In genomic region chr7:8210845-8211724, GRCh38 we compare ENCODE assay signal across 32 cellular contexts. TPM values are rescaled to one million over a fixed set of nuclear protein-coding genes. Genes with fewer than 3 reads are reported as not detected.
DNase-seq lines count a peak whose midpoint lies in the region; ATAC-seq and TF ChIP-seq lines count a peak whose summit lies in the region.
"Had no signal": no experiment of that assay in that cellular context is flagged by ENCODE, and none has a peak within 500 bp of the region (broad histone marks: within the 10 kb centered on the region; RNA-seq: fewer than 3 reads in every experiment).

No MANE protein-coding gene starts in this region.

- 84 to 93% methylated on average over 10 of the region's 10 CpGs for WGBS in aorta, 2 donors

- intact Hi-C loops in aorta (cut with DNase I), result loop anchor here (10.0 kb wide), 2 partner anchors 616 to 1106 kb away; no protein-coding TSS in a partner anchor

- no peaks in the 10 kb centered on the region for H3K9me2 ChIP-seq in Loucy (replicated peaks; ENCODE audit: low read depth, low read length)

- peak; percentile 19; the same call in 1 of the 2 replicates for TF ChIP-seq CTCF in Loucy (conservative IDR thresholded peaks at IDR 0.05; ENCODE audit: low read length)
- TF ChIP-seq CTCF in right atrium auricular region (IDR thresholded peaks at IDR 0.05), result no peak
- TF ChIP-seq CTCF in omental fat pad (IDR thresholded peaks at IDR 0.05), result no peak

- DNase-seq in G401 (ENCODE audit: low spot score) (peak; percentile 24), right atrium auricular region (ENCODE audit: low spot score) (no peak), omental fat pad (ENCODE audit: low spot score) (no peak), NCI-H2196 (lab: John Stamatoyannopoulos, UW; ENCODE audit: unreplicated experiment) (no peak), aorta (no peak), SW 1271 (lab: John Stamatoyannopoulos, UW) (no peak)
- DNase-seq: activated CD4-positive, alpha-beta T cell treated with anti-CD3 and anti-CD28 coated beads for 48 hours; activated effector memory CD4-positive, alpha-beta T cell treated with anti-CD3 and anti-CD28 coated beads, Interleukin-2, amount 50 U/mL, for 16 hours; activated T-cell treated with anti-CD3 and anti-CD28 coated beads, Interleukin-2, amount 50 U/mL, for 1 hour; BE2C; CD8-positive, alpha-beta T cell; cerebellar nuclear complex; dermis blood vessel endothelial cell; foreskin fibroblast; KG1; MG63; NCI-H1436; NCI-H2081 treated with DMSO at 0.1 percent for 48 hours; NCI-H345; Peyer's patch; posterior cingulate gyrus; stimulated activated CD4-positive, alpha-beta T cell treated with anti-CD3 and anti-CD28 coated beads, Interleukin-12 subunit alpha, Interleukin-12 subunit beta, amount 100 ng/mL, for 4 hours; stimulated activated CD4-positive, alpha-beta T cell treated with anti-CD3 and anti-CD28 coated beads, Interleukin-2, amount 100 ng/mL, for 48 hours; stimulated activated naive CD8-positive, alpha-beta T cell treated with anti-CD3 and anti-CD28 coated beads, Interleukin-15, amount 100 ng/mL, for 72 hours; T-helper 9 cell; thyroid gland had no signal

- H3K4me2 ChIP-seq in Loucy (ENCODE audit: low read depth, low read length, poor library complexity, severe bottlenecking), result no peak overlapping the region
- H3K4me2 ChIP-seq: hepatocyte, neural progenitor cell had no signal

- H3K27me3 ChIP-seq in Loucy (ENCODE audit: insufficient read depth, low read length, poor library complexity, severe bottlenecking), result no peaks in the 10 kb centered on the region
- H3K27me3 ChIP-seq in right atrium auricular region, result no peaks in the 10 kb centered on the region
- no peaks in the 10 kb centered on the region for H3K27me3 ChIP-seq in aorta (ENCODE audit: control insufficient read depth in 1 of 2, insufficient read depth in 2 of 2, low read length in 1 of 2)
- H3K27me3 ChIP-seq: BE2C, hepatocyte, MG63, neural progenitor cell, Peyer's patch, thyroid gland, vagina had no signal

- no peaks in the 10 kb centered on the region for H3K36me3 ChIP-seq in Loucy (ENCODE audit: insufficient read depth, low read length)
- H3K36me3 ChIP-seq in right atrium auricular region, result peaks cover 2% of the 10 kb centered on the region
- H3K36me3 ChIP-seq in aorta (ENCODE audit: control insufficient read depth in 1 of 2, insufficient read depth in 2 of 2, low read length in 1 of 2), result no peaks in the 10 kb centered on the region
- H3K36me3 ChIP-seq: MG63, neural progenitor cell, Peyer's patch, thyroid gland, vagina had no signal

- H3K27ac ChIP-seq in right atrium auricular region (peak overlapping the region; percentile 4 to 52), aorta (ENCODE audit: low read depth in 1 of 2, low read length in 2 of 2) (no peak overlapping the region)
- H3K27ac ChIP-seq: hepatocyte, neural progenitor cell, Peyer's patch, thyroid gland, vagina had no signal

- in situ Hi-C loops in G401 (cut with HindIII; ENCODE audit: low sequenced_read_pairs), result no loop called here

- H3K79me2 ChIP-seq in Loucy (ENCODE audit: insufficient read depth, low read length), result no peaks in the 10 kb centered on the region
- H3K79me2 ChIP-seq: hepatocyte had no signal

- H3K4me3 ChIP-seq in Loucy (ENCODE audit: low read length, poor library complexity, severe bottlenecking) (no peak overlapping the region), right atrium auricular region (no peak overlapping the region), aorta (ENCODE audit: low read length in 2 of 2) (no peak overlapping the region)
- H3K4me3 ChIP-seq: hepatocyte, MG63, neural progenitor cell, Peyer's patch, thyroid gland, vagina had no signal

- no peak overlapping the region for H2AFZ ChIP-seq in Loucy (ENCODE audit: low read length)
- H2AFZ ChIP-seq: hepatocyte, neural progenitor cell had no signal

- no peaks in the 10 kb centered on the region for H4K20me1 ChIP-seq in Loucy (ENCODE audit: insufficient read depth, low read length, poor library complexity, severe bottlenecking)

- H3K9me3 ChIP-seq in Loucy (ENCODE audit: insufficient read depth, low read depth, low read length), result no peaks in the 10 kb centered on the region
- H3K9me3 ChIP-seq in right atrium auricular region, result no peaks in the 10 kb centered on the region
- H3K9me3 ChIP-seq in aorta (ENCODE audit: control insufficient read depth, low read length), result no peaks in the 10 kb centered on the region
- H3K9me3 ChIP-seq: BE2C, MG63, Peyer's patch, thyroid gland, vagina had no signal

- no peaks in the 10 kb centered on the region for H3F3A ChIP-seq in Loucy (ENCODE audit: low read depth)

- no peak overlapping the region for H3K9ac ChIP-seq in Loucy (ENCODE audit: low read depth, low read length, poor library complexity, severe bottlenecking)
- H3K9ac ChIP-seq: neural progenitor cell had no signal

- H3K4me1 ChIP-seq in Loucy (ENCODE audit: insufficient read depth, low read length, poor library complexity, severe bottlenecking) (peaks cover 23% of the 10 kb centered on the region), right atrium auricular region (peaks cover 0 to 19% of the 10 kb centered on the region in 2 donors), aorta (ENCODE audit: control insufficient read depth in 1 of 2, insufficient read depth in 2 of 2, low read length in 2 of 2) (no peaks in the 10 kb centered on the region)
- H3K4me1 ChIP-seq: Peyer's patch had no signal

- peak; percentile 17 for ATAC-seq in omental fat pad (ENCODE audit: low FRiP score)
- ATAC-seq in aorta (ENCODE audit: low FRiP score), result no peak
- ATAC-seq: CD8-positive, alpha-beta T cell; esophagus mucosa; sciatic nerve; stimulated activated naive CD8-positive, alpha-beta T cell treated with anti-CD3 and anti-CD28 coated beads, Interleukin-15, amount 100 ng/mL, for 72 hours had no signal

RNA-seq across cellular contexts. Expression of gene ICA1, which starts 50.9 kb away (rescaled TPM):
- total RNA-seq in G401 (2014; rRNA removed; shearing (Covaris generic)), result 29.1 and 51.6 TPM in 2 replicates
- total RNA-seq in right atrium auricular region (10 to 100 TPM; 39.4 to 51.8 TPM), omental fat pad (10 to 100 TPM in 3 of 4 donors, 1 to 10 TPM in 1; 9.7 to 61.8 (median 31.6) TPM), aorta (10 to 100 TPM; 15.9 to 31.1 TPM)
- 10 to 100 TPM in 1 of 2 donors, 1 to 10 TPM in 1; 1.5 to 14.5 TPM for polyA plus RNA-seq in aorta

Comparison
In these comparisons a context has a peak if more than half of its experiments do, and no peak if none do; other contexts are left out.
1. H3K27ac ChIP-seq: peak in right atrium auricular region (2 of 2); none in aorta (0 of 2).